In the genomic region with DNA sequence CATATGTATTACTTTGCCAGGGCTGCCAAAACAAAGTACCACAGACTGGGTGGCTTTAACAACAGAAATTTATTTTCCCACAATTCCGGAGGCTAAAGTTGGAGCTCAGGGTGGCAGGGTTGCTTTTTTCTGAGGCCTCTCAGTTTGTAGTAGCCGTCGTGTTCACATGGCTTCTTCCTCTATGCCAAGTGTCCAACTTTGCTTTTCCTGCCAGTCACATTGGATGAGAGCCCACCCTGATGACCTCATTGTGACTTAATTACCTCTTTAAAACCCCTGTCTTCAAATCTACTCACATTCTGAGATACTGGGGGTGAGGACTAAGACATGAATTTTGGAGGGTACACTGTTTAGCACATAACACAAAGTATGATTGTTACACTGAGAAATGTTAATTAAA, we compare ENCODE assay signal across 17 cellular contexts. TPM values are rescaled to one million over a fixed set of nuclear protein-coding genes. Genes with fewer than 3 reads are reported as not detected.
A peak's percentile ranks its signal among the peaks of the same experiment; 100 is the strongest.
DNase-seq lines count a peak whose midpoint lies in the region; ATAC-seq and TF ChIP-seq lines count a peak whose summit lies in the region.
"Had no signal": no experiment of that assay in that cellular context is flagged by ENCODE, and none has a peak within 500 bp of the region (broad histone marks: within the 10 kb centered on the region; RNA-seq: fewer than 3 reads in every experiment).

No MANE protein-coding gene starts in this region.

- no peaks in the 10 kb centered on the region for H3K27me3 Mint-ChIP-seq in osteocyte (ENCODE audit: unreplicated experiment)
- H3K27me3 Mint-ChIP-seq: IgD-negative memory B cell had no signal

- no peaks in the 10 kb centered on the region for H3K9me3 Mint-ChIP-seq in osteocyte (ENCODE audit: unreplicated experiment)
- H3K9me3 Mint-ChIP-seq: CD8-positive, alpha-beta memory T cell; IgD-negative memory B cell had no signal

- peak; percentile 76 for ATAC-seq in left cardiac atrium
- ATAC-seq in HG02623 (IDR thresholded peaks at IDR 0.05; ENCODE audit: unreplicated experiment): no peak

- in situ Hi-C loops in astrocyte of the spinal cord (cut with HindIII; ENCODE audit: low sequenced_read_pairs): no loop called here

- H3K9me3 ChIP-seq in MG63: no peaks in the 10 kb centered on the region
- H3K9me3 ChIP-seq: BLaER1, Peyer's patch had no signal

- no peak overlapping the region for H3K4me3 ChIP-seq in MG63
- no peak overlapping the region for H3K4me3 ChIP-seq in astrocyte of the spinal cord (ENCODE audit: low read depth, low read length)
- H3K4me3 ChIP-seq: BLaER1, Peyer's patch had no signal

- peaks cover 6% of the 10 kb centered on the region for H3K36me3 ChIP-seq in MG63

- H3K27ac Mint-ChIP-seq in osteocyte (ENCODE audit: unreplicated experiment): no peak overlapping the region
- H3K27ac Mint-ChIP-seq: IgD-negative memory B cell had no signal

- intact Hi-C loops in left cardiac atrium (cut with DNase I): no loop called here

- H3K36me3 Mint-ChIP-seq in osteocyte (ENCODE audit: unreplicated experiment): peaks cover 29% of the 10 kb centered on the region

- TF ChIP-seq CTCF in astrocyte of the spinal cord (IDR thresholded peaks at IDR 0.05; ENCODE audit: low read depth, low read length): no peak
- no peak for TF ChIP-seq CTCF in osteocyte (IDR thresholded peaks at IDR 0.05)

- DNase-seq in MG63 (peak; percentile 11), astrocyte of the spinal cord (ENCODE audit: low read depth, low spot score) (peak; percentile 20), left cardiac atrium (no peak), putamen (ENCODE audit: low spot score) (peak; percentile 25), AML-193 (lab: John Stamatoyannopoulos, UW) (no peak), osteocyte (ENCODE audit: extremely low spot score, unreplicated experiment) (no peak)
- DNase-seq: CD8-positive, alpha-beta memory T cell; NCI-H1436; NCI-H2081 treated with DMSO at 0.1 percent for 48 hours; NCI-H69; Peyer's patch; SHP77 treated with DMSO at 0.1 percent for 48 hours had no signal

- H3K4me1 Mint-ChIP-seq in osteocyte (ENCODE audit: unreplicated experiment): no peaks in the 10 kb centered on the region

- no peak overlapping the region for H3K4me3 Mint-ChIP-seq in osteocyte (ENCODE audit: unreplicated experiment)
- H3K4me3 Mint-ChIP-seq: CD8-positive, alpha-beta memory T cell; IgD-negative memory B cell had no signal

- H3K27me3 ChIP-seq in MG63: no peaks in the 10 kb centered on the region
- H3K27me3 ChIP-seq: BLaER1, Peyer's patch had no signal

RNA-seq across cellular contexts. Expression of gene ECT2L, which starts 9.9 kb away (rescaled TPM):
- not detected in 2 replicates for total RNA-seq in MG63 (2014; rRNA removed; shearing (Covaris generic); ENCODE audit: low replicate concordance)
- total RNA-seq in left cardiac atrium (1 to 10 TPM in 1 of 2 donors, under 1 TPM in 1; 0.62 to 2.8 TPM), osteocyte (0.13 TPM in 1 of 2 replicates, not detected in the other)
- total RNA-seq: CD8-positive, alpha-beta memory T cell; H1; LHCN-M2 had no signal

RNA-seq across cellular contexts. Expression of gene CCDC28A, which starts 12.4 kb away (rescaled TPM):
- total RNA-seq in MG63 (2014; rRNA removed; shearing (Covaris generic); ENCODE audit: low replicate concordance): 15.3 and 30.8 TPM in 2 replicates
- total RNA-seq in left cardiac atrium (1 to 10 TPM; 5.2 to 9.7 TPM), osteocyte (11.7 and 12.9 TPM in 2 replicates)

Comparison
In these comparisons a context has a peak if more than half of its experiments do, and no peak if none do; other contexts are left out.
1. DNase-seq: peak in MG63 (single experiment), astrocyte of the spinal cord (single experiment) and putamen (single experiment); none in left cardiac atrium (single experiment), AML-193 (0 of 2) and osteocyte (single experiment).